15 cellular contexts compared by ENCODE assay signal in the genomic region with DNA sequence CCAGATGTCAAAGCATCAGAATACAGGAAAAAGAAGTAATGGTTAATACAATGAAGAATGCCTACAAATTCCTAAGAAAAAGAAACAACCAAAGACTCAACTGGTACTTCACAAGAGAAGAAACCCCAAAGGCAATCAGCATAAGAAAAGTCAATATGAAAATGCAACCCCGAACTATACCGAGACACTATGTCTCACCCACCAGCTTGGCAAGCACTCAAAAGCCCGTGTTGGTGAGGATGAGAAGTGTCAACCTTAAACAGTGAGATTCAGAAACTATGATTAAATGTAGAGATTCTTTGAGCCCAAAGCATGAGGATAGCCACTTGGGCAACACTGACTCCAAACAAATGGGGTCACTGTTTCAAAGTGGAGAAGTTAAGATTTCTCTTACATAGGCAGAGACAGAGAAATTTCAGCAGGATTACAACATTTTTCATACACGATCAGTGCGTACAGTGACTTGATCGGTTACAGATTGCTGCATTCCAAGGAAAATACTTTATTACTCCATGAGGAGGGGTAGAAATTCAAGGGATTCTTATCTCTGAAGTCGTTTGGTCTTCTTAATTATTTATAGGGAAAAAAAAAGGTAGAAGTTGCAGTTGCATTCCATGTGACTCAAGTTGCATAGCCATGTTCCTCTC. TPM values are rescaled to one million over a fixed set of nuclear protein-coding genes. Genes with fewer than 3 reads are reported as not detected.
DNase-seq lines count a peak whose midpoint lies in the region; ATAC-seq and TF ChIP-seq lines count a peak whose summit lies in the region.
"Had no signal": no experiment of that assay in that cellular context is flagged by ENCODE, and none has a peak within 500 bp of the region (broad histone marks: within the 10 kb centered on the region; RNA-seq: fewer than 3 reads in every experiment).

No MANE protein-coding gene starts in this region.

- no peaks in the 10 kb centered on the region for H3K27me3 ChIP-seq in RWPE2 (ENCODE audit: insufficient read depth, poor library complexity, severe bottlenecking)
- H3K27me3 ChIP-seq: SJCRH30 had no signal

- peak overlapping the region; percentile 8 for H3K27ac ChIP-seq in RWPE2 (ENCODE audit: poor library complexity, severe bottlenecking)
- H3K27ac ChIP-seq: lower lobe of right lung, SJCRH30 had no signal

- ATAC-seq in RWPE2 (ENCODE audit: low read depth) (peak; percentile 25; the same call in 1 of the 3 replicates), HG03442 (IDR thresholded peaks at IDR 0.05; ENCODE audit: unreplicated experiment) (no peak)
- ATAC-seq: lower lobe of right lung; naive thymus-derived CD4-positive, alpha-beta T cell had no signal

- TF ChIP-seq CTCF in RWPE2 (IDR thresholded peaks at IDR 0.05; ENCODE audit: poor library complexity, severe bottlenecking) (no peak), fibroblast of mammary gland (conservative IDR thresholded peaks at IDR 0.05; ENCODE audit: control insufficient read depth, insufficient read depth, low read depth, low read length) (no peak)

- H3K4me1 ChIP-seq in RWPE2 (ENCODE audit: insufficient read depth, poor library complexity, severe bottlenecking) = peaks cover 14% of the 10 kb centered on the region
- H3K4me1 ChIP-seq: lower lobe of right lung, SJCRH30 had no signal

- peaks cover 11% of the 10 kb centered on the region for H3K9me3 ChIP-seq in RWPE2 (ENCODE audit: severe bottlenecking)
- H3K9me3 ChIP-seq: lower lobe of right lung had no signal

- H3K4me3 ChIP-seq in RWPE2 (ENCODE audit: severe bottlenecking) (no peak overlapping the region), fibroblast of mammary gland (ENCODE audit: control insufficient read depth, low read depth, low read length) (no peak overlapping the region)
- H3K4me3 ChIP-seq: lower lobe of right lung, SJCRH30, smooth muscle cell had no signal

- peak; percentile 39 to 44 for DNase-seq in stimulated activated CD4-positive, alpha-beta T cell treated with anti-CD3 and anti-CD28 coated beads, Interleukin-15, amount 100 ng/mL, for 48 hours (ENCODE audit: low read depth in 2 of 2)
- no peak for DNase-seq in stimulated activated CD4-positive, alpha-beta T cell treated with anti-CD3 and anti-CD28 coated beads, Interleukin-12 subunit alpha, Interleukin-12 subunit beta, amount 100 ng/mL, for 4 hours
- DNase-seq in RWPE2 (ENCODE audit: low spot score) (no peak), fibroblast of mammary gland (ENCODE audit: low read depth) (peak; percentile 5), SK-N-DZ (ENCODE audit: low spot score) (no peak), hepatic stellate cell (ENCODE audit: low spot score) (no peak)
- DNase-seq: activated naive CD8-positive, alpha-beta T cell treated with anti-CD3 and anti-CD28 coated beads, Interleukin-2, amount 10 ng/mL, durations not matched to agents 7 days and 5 days; CD4-positive, CD25-positive, alpha-beta regulatory T cell; GOT3; lower lobe of right lung; naive thymus-derived CD4-positive, alpha-beta T cell; NCI-H1694; SJCRH30 had no signal

- no peaks in the 10 kb centered on the region for H3K36me3 ChIP-seq in RWPE2 (ENCODE audit: low read depth)
- H3K36me3 ChIP-seq: lower lobe of right lung, SJCRH30 had no signal

RNA-seq across cellular contexts. Expression of a gene that starts 10.9 kb away (rescaled TPM):
- polyA plus RNA-seq in SK-N-DZ (2014; cell fraction: cytosol; rRNA removed) = 1.4 and 1.5 TPM in 2 replicates
- polyA plus RNA-seq in SK-N-DZ (2014; cell fraction: nucleus; rRNA removed) = 2.9 and 3.0 TPM in 2 replicates
- polyA plus RNA-seq: naive thymus-derived CD4-positive, alpha-beta T cell; smooth muscle cell had no signal

Comparison
In these comparisons a context has a peak if more than half of its experiments do, and no peak if none do; other contexts are left out.
1. DNase-seq: peak in stimulated activated CD4-positive, alpha-beta T cell treated with anti-CD3 and anti-CD28 coated beads, Interleukin-15, amount 100 ng/mL, for 48 hours (2 of 2) and fibroblast of mammary gland (single experiment); none in stimulated activated CD4-positive, alpha-beta T cell treated with anti-CD3 and anti-CD28 coated beads, Interleukin-12 subunit alpha, Interleukin-12 subunit beta, amount 100 ng/mL, for 4 hours (single experiment), RWPE2 (single experiment), SK-N-DZ (single experiment) and hepatic stellate cell (single experiment).